In genomic region chr5:40796487-40796889, GRCh38 we compare ENCODE assay signal across 8 cellular contexts. TPM values are rescaled to one million over a fixed set of nuclear protein-coding genes. Genes with fewer than 3 reads are reported as not detected.
DNase-seq lines count a peak whose midpoint lies in the region; ATAC-seq and TF ChIP-seq lines count a peak whose summit lies in the region.

No MANE protein-coding gene starts in this region.

- no peaks in the 10 kb centered on the region for H3K27me3 ChIP-seq in mucosa of rectum (ENCODE audit: control insufficient read depth in 2 of 2, insufficient read depth in 2 of 2, low read length in 2 of 2)

- H3K4me1 Mint-ChIP-seq in MCF 10A (ENCODE audit: insufficient read depth, unreplicated experiment), result peaks cover 7% of the 10 kb centered on the region

- no peak for TF ChIP-seq CTCF in MCF 10A (IDR thresholded peaks at IDR 0.05; ENCODE audit: unreplicated experiment)

- H3K27me3 Mint-ChIP-seq in MCF 10A (ENCODE audit: insufficient read depth, unreplicated experiment), result no peaks in the 10 kb centered on the region

- H3K9ac ChIP-seq in mucosa of rectum (ENCODE audit: low read depth in 1 of 2, low read length in 2 of 2), result peak overlapping the region; percentile 5 to 85

- no peak for ATAC-seq in HG02981 (IDR thresholded peaks at IDR 0.05; ENCODE audit: unreplicated experiment)
- no peak for ATAC-seq in HG03460 (IDR thresholded peaks at IDR 0.05; ENCODE audit: unreplicated experiment)

- DNase-seq in AG08396 (ENCODE audit: low spot score) (peak; percentile 19), MCF 10A (ENCODE audit: unreplicated experiment) (peak; percentile 39), GM19240 (ENCODE audit: insufficient read length, low spot score) (no peak), NCI-H1930 (lab: John Stamatoyannopoulos, UW) (no peak)
- no peak for DNase-seq in Jurkat, Clone E6-1 (ENCODE audit: low read depth, low spot score)

- no peaks in the 10 kb centered on the region for H3K9me3 ChIP-seq in mucosa of rectum (ENCODE audit: control insufficient read depth in 2 of 2, low read length in 2 of 2)

- no peaks in the 10 kb centered on the region for H3K9me3 Mint-ChIP-seq in MCF 10A (ENCODE audit: unreplicated experiment)

- peak overlapping the region; percentile 67 for H3K4me3 ChIP-seq in Jurkat, Clone E6-1 (ENCODE audit: low read length)
- peak overlapping the region; percentile 95 to 100 for H3K4me3 ChIP-seq in mucosa of rectum (ENCODE audit: low read length in 2 of 2)

- intact Hi-C loops in MCF 10A (cut with micrococcal nuclease), result no loop called here

- peak overlapping the region; percentile 79 for H3K4me3 Mint-ChIP-seq in MCF 10A (ENCODE audit: unreplicated experiment)

- no peaks in the 10 kb centered on the region for H3K36me3 ChIP-seq in mucosa of rectum (ENCODE audit: control insufficient read depth in 2 of 2, insufficient read depth in 2 of 2, low read length in 2 of 2)

- H3K36me3 Mint-ChIP-seq in MCF 10A (ENCODE audit: insufficient read depth, unreplicated experiment), result peaks cover 6% of the 10 kb centered on the region

- H3K27ac Mint-ChIP-seq in MCF 10A (ENCODE audit: low read depth, unreplicated experiment), result peak overlapping the region; percentile 25

- POLR2A ChIA-PET in MCF 10A (lab: Yijun Ruan, JAX), result interaction anchor here (0.6 to 3.2 kb wide), 14 partner anchors 10 to 1129 kb away, joined by 3 to 13 read pairs (median 4); partner anchors contain the start of genes CARD6 and FBXO4

- H3K4me1 ChIP-seq in mucosa of rectum (ENCODE audit: control insufficient read depth in 2 of 2, insufficient read depth in 2 of 2, low read length in 2 of 2), result peaks cover 14 to 21% of the 10 kb centered on the region in 2 donors

- H3K27ac ChIP-seq in mucosa of rectum (ENCODE audit: low read depth in 2 of 2, low read length in 2 of 2), result peak overlapping the region in 1 of 2 donors; percentile 16

- no TSS peak for BruUV-seq in MCF 10A (replicated peaks; lab: Mats Ljungman, UMichigan)

- CTCF ChIA-PET in MCF 10A (lab: Yijun Ruan, JAX), result interaction anchor here (0.7 to 1.7 kb wide), 3 partner anchors 9 to 40 kb away, joined by 3 to 4 read pairs (median 3); no protein-coding TSS in a partner anchor

RNA-seq across cellular contexts. Expression of gene PRKAA1, which starts 1.7 kb away (rescaled TPM):
- 35.5 TPM for polyA plus RNA-seq in Jurkat, Clone E6-1 (2012; ENCODE audit: insufficient read depth, insufficient read length)
- total RNA-seq in MCF 10A (2022), result 58.1 and 62.7 TPM in 2 replicates

RNA-seq across cellular contexts. Expression of gene RPL37, which starts 38.5 kb away (rescaled TPM):
- polyA plus RNA-seq in Jurkat, Clone E6-1 (2012; ENCODE audit: insufficient read depth, insufficient read length), result 4,397 TPM
- total RNA-seq in MCF 10A (2022), result 2,063 and 2,180 TPM in 2 replicates

RNA-seq across cellular contexts. Expression of gene TTC33, which starts 40.7 kb away (rescaled TPM):
- 29.3 TPM for polyA plus RNA-seq in Jurkat, Clone E6-1 (2012; ENCODE audit: insufficient read depth, insufficient read length)
- 13.3 and 13.7 TPM in 2 replicates for total RNA-seq in MCF 10A (2022)

RNA-seq across cellular contexts. Expression of gene CARD6, which starts 44.7 kb away (rescaled TPM):
- not detected for polyA plus RNA-seq in Jurkat, Clone E6-1 (2012; ENCODE audit: insufficient read depth, insufficient read length)
- total RNA-seq in MCF 10A (2022), result 5.6 and 6.6 TPM in 2 replicates

Comparison
In these comparisons a context has a peak if more than half of its experiments do, and no peak if none do; other contexts are left out.
1. DNase-seq: peak in AG08396 (single experiment) and MCF 10A (single experiment); none in Jurkat, Clone E6-1 (single experiment), GM19240 (single experiment) and NCI-H1930 (0 of 2).